ENCODE assay signal across 1 cellular context in genomic region chr12:11049806-11050531, GRCh38.
TF ChIP-seq lines count a peak whose summit lies in the region.

No MANE protein-coding gene starts in this region.

TF ChIP-seq in HEK293, 187 proteins besides CTCF, POLR2A, EP300 and RAD21:
- TF ChIP-seq, protein P1, sequence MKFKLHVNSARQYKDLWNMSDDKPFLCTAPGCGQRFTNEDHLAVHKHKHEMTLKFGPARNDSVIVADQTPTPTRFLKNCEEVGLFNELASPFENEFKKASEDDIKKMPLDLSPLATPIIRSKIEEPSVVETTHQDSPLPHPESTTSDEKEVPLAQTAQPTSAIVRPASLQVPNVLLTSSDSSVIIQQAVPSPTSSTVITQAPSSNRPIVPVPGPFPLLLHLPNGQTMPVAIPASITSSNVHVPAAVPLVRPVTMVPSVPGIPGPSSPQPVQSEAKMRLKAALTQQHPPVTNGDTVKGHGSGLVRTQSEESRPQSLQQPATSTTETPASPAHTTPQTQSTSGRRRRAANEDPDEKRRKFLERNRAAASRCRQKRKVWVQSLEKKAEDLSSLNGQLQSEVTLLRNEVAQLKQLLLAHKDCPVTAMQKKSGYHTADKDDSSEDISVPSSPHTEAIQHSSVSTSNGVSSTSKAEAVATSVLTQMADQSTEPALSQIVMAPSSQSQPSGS (tag by site-specific recombination; IDR thresholded peaks at IDR 0.05; ENCODE audit: low read depth) = peak; percentile 43; the same call in 1 of the 2 replicates
